11 cellular contexts compared by ENCODE assay signal in genomic region chr5:178399723-178400115, GRCh38.
"Had no signal": no experiment of that assay in that cellular context is flagged by ENCODE, and none has a peak within 500 bp of the region (broad histone marks: within the 10 kb centered on the region; RNA-seq: fewer than 3 reads in every experiment).

No MANE protein-coding gene starts in this region.

- H3K36me3 ChIP-seq: transverse colon had no signal

- H2AFZ ChIP-seq: parathyroid adenoma had no signal

- H3K4me1 ChIP-seq: parathyroid adenoma, transverse colon had no signal

- H3K9ac ChIP-seq: parathyroid adenoma had no signal

- H3K79me2 ChIP-seq: parathyroid adenoma had no signal

- H3K9me3 ChIP-seq: transverse colon had no signal

- H3K4me3 ChIP-seq: transverse colon had no signal

- H3K27ac ChIP-seq: parathyroid adenoma, transverse colon had no signal

- ATAC-seq: activated CD4-positive, CD25-positive, alpha-beta regulatory T cell treated with anti-CD3 and anti-CD28 coated beads, Interleukin-2, amount 50 U/mL, for 24 hours; activated naive CD4-positive, alpha-beta T cell treated with anti-CD3 and anti-CD28 coated beads, Interleukin-2, amount 50 U/mL, for 72 hours; effector memory CD8-positive, alpha-beta T cell; left colon; stimulated activated effector memory CD8-positive, alpha-beta T cell treated with anti-CD3 and anti-CD28 coated beads, Interleukin-12 subunit alpha, Interleukin-12 subunit beta, amount 100 ng/mL, for 72 hours had no signal

- DNase-seq: amniotic stem cell; effector memory CD8-positive, alpha-beta T cell; erythroblast; hypothalamus; SW 1271; transverse colon had no signal
